Comparison of ENCODE assay signal across 8 cellular contexts in genomic region chr10:96832721-96833219, GRCh38. TPM values are rescaled to one million over a fixed set of nuclear protein-coding genes. Genes with fewer than 3 reads are reported as not detected.
A peak's percentile ranks its signal among the peaks of the same experiment; 100 is the strongest.
DNase-seq lines count a peak whose midpoint lies in the region; ATAC-seq, FAIRE-seq and TF ChIP-seq lines count a peak whose summit lies in the region.

No MANE protein-coding gene starts in this region.

- intact Hi-C loops in left lung (cut with DNase I): no loop called here

- peak; percentile 80 for ATAC-seq in A549
- ATAC-seq in HG02973 (IDR thresholded peaks at IDR 0.05; ENCODE audit: unreplicated experiment): peak; percentile 49
- ATAC-seq in left lung: peak; percentile 81

- peak; percentile 78 to 87 for DNase-seq in A549 (ENCODE audit: low read depth in 1 of 2, low spot score in 1 of 2)
- DNase-seq in GM18507 (ENCODE audit: extremely low spot score, insufficient read length, low read depth): peak; percentile 84
- peak; percentile 79 for DNase-seq in NCI-H2196 (lab: John Stamatoyannopoulos, UW; ENCODE audit: unreplicated experiment)
- peak; percentile 84 to 88 for DNase-seq in activated CD4-positive, alpha-beta T cell treated with anti-CD3 and anti-CD28 coated beads for 4 hours
- peak; percentile 90 for DNase-seq in coronary artery (ENCODE audit: low spot score)
- DNase-seq in left lung: peak; percentile 85 to 96
- DNase-seq in stimulated activated CD4-positive, alpha-beta T cell treated with anti-CD3 and anti-CD28 coated beads, Interleukin-2, amount 100 ng/mL, for 24 hours: peak; percentile 88 to 89

- H3K27ac ChIP-seq in A549 (peak overlapping the region; percentile 99 to 100), coronary artery (peak overlapping the region; percentile 96 to 100), left lung (peak overlapping the region; percentile 93 to 95)

- POLR2A ChIA-PET in A549 (lab: Yijun Ruan, JAX): interaction anchor here (0.5 to 2.0 kb wide), 4 partner anchors 14 to 192 kb away, joined by 3 to 6 read pairs (median 5); no protein-coding TSS in a partner anchor

- CTCF ChIA-PET in A549 (lab: Yijun Ruan, JAX): interaction anchor here (1.2 kb wide), 1 partner anchor 77 kb away, joined by 3 read pairs; no protein-coding TSS in a partner anchor

- no peak for TF ChIP-seq CTCF in A549 (IDR thresholded peaks at IDR 0.05)
- TF ChIP-seq CTCF in coronary artery (IDR thresholded peaks at IDR 0.05): no peak
- no peak for TF ChIP-seq CTCF in left lung (IDR thresholded peaks at IDR 0.05)

- no peaks in the 10 kb centered on the region for H3K27me3 ChIP-seq in left lung

- peak overlapping the region; percentile 79 for H3K4me2 ChIP-seq in A549

- H3K4me3 ChIP-seq in A549 (peak overlapping the region; percentile 93), coronary artery (peak overlapping the region; percentile 96), left lung (peak overlapping the region; percentile 72 to 81)

- WGBS in A549 (ENCODE audit: missing lambda C conversion rate): 0% methylated on average over 9 of the region's 72 CpGs

- no peak for TF ChIP-seq EP300 in A549 (IDR thresholded peaks at IDR 0.05)

- FAIRE-seq in A549 (lab: Jason Lieb, UNC): no peak
- FAIRE-seq in GM18507 (lab: Jason Lieb, UNC): peak; percentile 39

- H3K9me3 ChIP-seq in A549 (no peaks in the 10 kb centered on the region), left lung (no peaks in the 10 kb centered on the region)

- H3K4me1 ChIP-seq in A549 (peaks cover 37% of the 10 kb centered on the region), left lung (peaks cover 0 to 58% of the 10 kb centered on the region in 2 donors)

- peaks cover 0 to 4% of the 10 kb centered on the region in 2 donors for H3K36me3 ChIP-seq in left lung

- no peak for TF ChIP-seq RAD21 in A549 (conservative IDR thresholded peaks at IDR 0.05 in 1 of 2, IDR thresholded peaks at IDR 0.05 in 1 of 2)

- TF ChIP-seq POLR2A in A549 (IDR thresholded peaks at IDR 0.05; ENCODE audit: low read length): peak; percentile 33; the same call in 1 of the 2 replicates

TF ChIP-seq in A549, 52 proteins besides CTCF, POLR2A, EP300 and RAD21 (continues in another document):
- TF ChIP-seq PBX3 (IDR thresholded peaks at IDR 0.05): no peak
- TF ChIP-seq RCOR1 (IDR thresholded peaks at IDR 0.05; ENCODE audit: low read depth, low read length): no peak
- TF ChIP-seq EHF (CRISPR knock-in tag; IDR thresholded peaks at IDR 0.05): no peak; the same call in 1 of the 2 replicates
- TF ChIP-seq TFCP2L1 (CRISPR knock-in tag; IDR thresholded peaks at IDR 0.05): no peak
- TF ChIP-seq NPAS2 (CRISPR knock-in tag; IDR thresholded peaks at IDR 0.05; ENCODE audit: borderline replicate concordance): peak; percentile 52; the same call in 1 of the 2 replicates
- TF ChIP-seq HEYL (CRISPR knock-in tag; IDR thresholded peaks at IDR 0.05): no peak
- TF ChIP-seq RNF2 (IDR thresholded peaks at IDR 0.05; ENCODE audit: borderline replicate concordance, low read depth): no peak
- no peak for TF ChIP-seq PHF8 (IDR thresholded peaks at IDR 0.05; ENCODE audit: borderline replicate concordance, low read depth)
- no peak for TF ChIP-seq BHLHE40 (IDR thresholded peaks at IDR 0.05; ENCODE audit: low read depth, low read length)
- peak; percentile 20; the same call in 1 of the 2 replicates for TF ChIP-seq HOXB13 (CRISPR knock-in tag; IDR thresholded peaks at IDR 0.05; ENCODE audit: low read depth)
- TF ChIP-seq JUN (IDR thresholded peaks at IDR 0.05): peak; percentile 51 to 65; a peak in 2 of 5 replicates
- TF ChIP-seq ZSCAN20 (CRISPR knock-in tag; IDR thresholded peaks at IDR 0.05): peak; percentile 81
- TF ChIP-seq FOXS1 (CRISPR knock-in tag; IDR thresholded peaks at IDR 0.05): 0 out of 2 replicates have a peak, but pooled peaks have one; percentile 29
- TF ChIP-seq ELK1 (IDR thresholded peaks at IDR 0.05; ENCODE audit: low read depth, low read length): no peak
- TF ChIP-seq MAX (IDR thresholded peaks at IDR 0.05): 0 out of 2 replicates have a peak, but pooled peaks have one; percentile 57
- no peak for TF ChIP-seq POLR2AphosphoS2 (conservative IDR thresholded peaks at IDR 0.05; ENCODE audit: low read length)
- TF ChIP-seq MAFK (IDR thresholded peaks at IDR 0.05; ENCODE audit: partially characterized antibody): no peak
- TF ChIP-seq E2F6 (IDR thresholded peaks at IDR 0.05; ENCODE audit: borderline replicate concordance, low read depth): no peak
- TF ChIP-seq KDM1A (IDR thresholded peaks at IDR 0.05; ENCODE audit: low read depth): no peak
- TF ChIP-seq RFX5 (IDR thresholded peaks at IDR 0.05): no peak
- TF ChIP-seq ESRRA (IDR thresholded peaks at IDR 0.05; ENCODE audit: borderline replicate concordance, low read length): no peak
- TF ChIP-seq MAZ (IDR thresholded peaks at IDR 0.05; ENCODE audit: borderline replicate concordance, low read depth, low read length): peak; percentile 12; the same call in 1 of the 2 replicates
- peak; percentile 61; the same call in 1 of the 2 replicates for TF ChIP-seq ATOH8 (CRISPR knock-in tag; IDR thresholded peaks at IDR 0.05; ENCODE audit: low read depth)
- TF ChIP-seq FOSB (CRISPR knock-in tag; IDR thresholded peaks at IDR 0.05): no peak
- TF ChIP-seq CBX8 (IDR thresholded peaks at IDR 0.05): no peak
- TF ChIP-seq CHD4 (IDR thresholded peaks at IDR 0.05; ENCODE audit: borderline replicate concordance): no peak
- TF ChIP-seq HES2 (IDR thresholded peaks at IDR 0.05): no peak
- no peak for TF ChIP-seq FOSL2 (IDR thresholded peaks at IDR 0.05)
- TF ChIP-seq FOSL2 (CRISPR knock-in tag; IDR thresholded peaks at IDR 0.05): no peak
- peak; percentile 3; the same call in 1 of the 3 replicates for TF ChIP-seq SMC3 (IDR thresholded peaks at IDR 0.05)
- no peak for TF ChIP-seq BCL3 (IDR thresholded peaks at IDR 0.05)

RNA-seq across cellular contexts. Expression of gene LCOR, which starts 0.7 kb away (rescaled TPM):
- polyA plus RNA-seq in A549 (2011; rRNA removed) (17.6 TPM in 2 replicates), A549 (2017; fragmentation: RNase III; extraction: RNeasy Plus Mini Kit Qiagen cat#74134 plus additional on column Dnase treatment) (4.8 to 6.9 TPM (median 6.4 TPM) in 3 replicates)
- 2.2 and 6.9 TPM in 2 replicates for polyA plus RNA-seq in A549 (2012; cell fraction: cytosol; rRNA removed)
- 1.3 and 2.9 TPM in 2 replicates for polyA plus RNA-seq in A549 (2012; cell fraction: nucleus; rRNA removed)
- 35.5 and 41.7 TPM in 2 replicates for polyA minus RNA-seq in A549 (2011; rRNA and poly(A)+ RNA removed)
- total RNA-seq in left lung: 10 to 100 TPM; 27.3 to 29.6 TPM

Comparison
In these comparisons a context has a peak if more than half of its experiments do, and no peak if none do; other contexts are left out.
1. Peak in every context shown above with its lines: DNase-seq, ATAC-seq, H3K4me3 ChIP-seq and H3K27ac ChIP-seq.